In genomic region chr2:241767464-241768250, GRCh38 we compare ENCODE assay signal across 1 cellular context.
TF ChIP-seq lines count a peak whose summit lies in the region.

No MANE protein-coding gene starts in this region.

TF ChIP-seq in HepG2, 621 proteins besides CTCF, POLR2A, EP300 and RAD21:
- 0 out of 2 replicates have a peak, but pooled peaks have one; percentile 39 for TF ChIP-seq ZNF749 (CRISPR knock-in tag; IDR thresholded peaks at IDR 0.05; ENCODE audit: borderline replicate concordance)
- peak; percentile 21; the same call in 1 of the 2 replicates for TF ChIP-seq TBX2 (CRISPR knock-in tag; IDR thresholded peaks at IDR 0.05; ENCODE audit: borderline replicate concordance)
- TF ChIP-seq HNRNPK (IDR thresholded peaks at IDR 0.05; ENCODE audit: low read depth, low read length, poor library complexity, severe bottlenecking), result peak; percentile 24
- TF ChIP-seq RBFOX2 (IDR thresholded peaks at IDR 0.05; ENCODE audit: low read depth, low read length), result peak; percentile 55; the same call in 1 of the 2 replicates
- peak; percentile 85 for TF ChIP-seq AGO2 (optimal IDR thresholded peaks at IDR 0.05; ENCODE audit: low read depth, low read length)
- no peak for TF ChIP-seq PRPF4 (IDR thresholded peaks at IDR 0.05; ENCODE audit: low read depth, low read length, poor library complexity, severe bottlenecking)
- TF ChIP-seq TCF12 (IDR thresholded peaks at IDR 0.05), result no peak
- TF ChIP-seq TCF12 (CRISPR knock-in tag; IDR thresholded peaks at IDR 0.05), result no peak
